31 cellular contexts compared by ENCODE assay signal in genomic region chr16:19282101-19282500, GRCh38. TPM values are rescaled to one million over a fixed set of nuclear protein-coding genes. Genes with fewer than 3 reads are reported as not detected.
"Had no signal": no experiment of that assay in that cellular context is flagged by ENCODE, and none has a peak within 500 bp of the region (broad histone marks: within the 10 kb centered on the region; RNA-seq: fewer than 3 reads in every experiment).

No MANE protein-coding gene starts in this region.

- H3K4me3 ChIP-seq: colonic mucosa, gastrocnemius medialis, heart left ventricle, hepatocyte, left ventricle myocardium inferior, lower lobe of right lung, prostate gland, right atrium auricular region, sigmoid colon, thoracic aorta, tibial nerve, upper lobe of left lung had no signal

- H2AFZ ChIP-seq: hepatocyte had no signal

- H3K9me3 ChIP-seq: colonic mucosa, gastrocnemius medialis, left ventricle myocardium inferior, lower lobe of right lung, prostate gland, right atrium auricular region, sigmoid colon, thoracic aorta, upper lobe of left lung had no signal

- H3K27ac ChIP-seq: colonic mucosa, epithelial cell of prostate, gastrocnemius medialis, heart left ventricle, hepatocyte, left ventricle myocardium inferior, lower lobe of right lung, prostate gland, right atrium auricular region, sigmoid colon, thoracic aorta, tibial nerve, upper lobe of left lung had no signal

- ATAC-seq: esophagus mucosa; gastrocnemius medialis; heart left ventricle; left cardiac atrium; lower lobe of right lung; naive thymus-derived CD8-positive, alpha-beta T cell; stimulated activated naive B cell treated with anti-CD40 and anti-IgM and Interleukin-4, amounts not matched to agents 10 μg/mL and 1 μg/mL and 100 μg/mL, for 72 hours had no signal

- FAIRE-seq: islet of Langerhans, urothelium cell line had no signal

- H3K36me3 ChIP-seq: colonic mucosa, gastrocnemius medialis, heart left ventricle, left ventricle myocardium inferior, lower lobe of right lung, prostate gland, right atrium auricular region, sigmoid colon, thoracic aorta, tibial nerve, upper lobe of left lung had no signal

- H3K79me2 ChIP-seq: hepatocyte had no signal

- H3K4me2 ChIP-seq: hepatocyte had no signal

- H3K4me1 ChIP-seq: colonic mucosa, heart left ventricle, left ventricle myocardium inferior, lower lobe of right lung, prostate gland, right atrium auricular region, tibial nerve, upper lobe of left lung had no signal

- DNase-seq: colonic mucosa; effector CD8-positive, alpha-beta T cell; endodermal cell; foreskin fibroblast; gastrocnemius medialis; heart left ventricle; left cardiac atrium; left ventricle myocardium inferior; lower lobe of right lung; naive thymus-derived CD8-positive, alpha-beta T cell; nephron progenitor cell; nucleus accumbens; sigmoid colon; stimulated activated CD4-positive, alpha-beta T cell treated with anti-CD3 and anti-CD28 coated beads, Interleukin-2, amount 100 ng/mL, for 24 hours; stimulated activated CD4-positive, alpha-beta T cell treated with anti-CD3 and anti-CD28 coated beads, Interleukin-4, amount 100 ng/mL, for 4 hours; stimulated activated naive B cell treated with anti-CD40 and anti-IgM and Interleukin-4, amounts not matched to agents 10 μg/mL and 1 μg/mL and 100 μg/mL, for 72 hours; upper lobe of left lung had no signal

- H3K27me3 ChIP-seq: colonic mucosa, gastrocnemius medialis, heart left ventricle, hepatocyte, right atrium auricular region, sigmoid colon, tibial nerve, upper lobe of left lung had no signal

RNA-seq across cellular contexts. Expression of gene CLEC19A, which starts 3.4 kb away (rescaled TPM):
- total RNA-seq: colonic mucosa; esophagus mucosa; gastrocnemius medialis; heart left ventricle; hepatocyte; kidney epithelial cell; left cardiac atrium; left ventricle myocardium inferior; lower lobe of right lung; mesenteric fat pad; myocyte; naive thymus-derived CD8-positive, alpha-beta T cell; osteocyte; right atrium auricular region; sigmoid colon; skeletal muscle tissue; thoracic aorta; tibial nerve; upper lobe of left lung had no signal
- polyA plus RNA-seq: heart left ventricle; hepatocyte; naive thymus-derived CD8-positive, alpha-beta T cell; sigmoid colon had no signal
